25 cellular contexts compared by ENCODE assay signal in genomic region chr6:25334793-25335192, GRCh38. TPM values are rescaled to one million over a fixed set of nuclear protein-coding genes. Genes with fewer than 3 reads are reported as not detected.
DNase-seq lines count a peak whose midpoint lies in the region; ATAC-seq and TF ChIP-seq lines count a peak whose summit lies in the region.
"Had no signal": no experiment of that assay in that cellular context is flagged by ENCODE, and none has a peak within 500 bp of the region (broad histone marks: within the 10 kb centered on the region; RNA-seq: fewer than 3 reads in every experiment).

No MANE protein-coding gene starts in this region.

- POLR2A ChIA-PET in activated CD4-positive, alpha-beta T cell treated with anti-CD3 and anti-CD28 coated beads, Interleukin-2, amount 10 ng/mL, durations not matched to agents 7 days and 5 days (lab: Charles Lee): no interaction called here

- CTCF ChIA-PET in activated CD4-positive, alpha-beta T cell treated with anti-CD3 and anti-CD28 coated beads, Interleukin-2, amount 10 ng/mL, durations not matched to agents 7 days and 5 days (lab: Charles Lee): no interaction called here

- H4K20me1 ChIP-seq in Loucy (ENCODE audit: insufficient read depth, low read length, poor library complexity, severe bottlenecking): no peaks in the 10 kb centered on the region

- no peaks in the 10 kb centered on the region for H3K27me3 ChIP-seq in Loucy (ENCODE audit: insufficient read depth, low read length, poor library complexity, severe bottlenecking)
- H3K27me3 ChIP-seq in Peyer's patch: no peaks in the 10 kb centered on the region
- H3K27me3 ChIP-seq: esophagus squamous epithelium, transverse colon had no signal

- H2AFZ ChIP-seq in Loucy (ENCODE audit: low read length): no peak overlapping the region

- H3K9me3 Mint-ChIP-seq in activated CD4-positive, alpha-beta T cell treated with anti-CD3 and anti-CD28 coated beads, Interleukin-2, amount 10 ng/mL, durations not matched to agents 7 days and 5 days: no peaks in the 10 kb centered on the region
- H3K9me3 Mint-ChIP-seq: H9, mesothelial cell of epicardium, nephron had no signal

- DNase-seq in Peyer's patch (no peak), germinal center (ENCODE audit: low spot score) (no peak)
- no peak for DNase-seq in activated CD4-positive, alpha-beta T cell treated with anti-CD3 and anti-CD28 coated beads, Interleukin-2, amount 10 ng/mL, durations not matched to agents 7 days and 5 days
- no peak for DNase-seq in activated CD8-positive, alpha-beta memory T cell treated with anti-CD3 and anti-CD28 coated beads, Interleukin-2, amount 50 U/mL, for 4 hours
- DNase-seq: activated CD4-positive, alpha-beta T cell treated with anti-CD3 and anti-CD28 coated beads, Interleukin-2, amount 50 U/mL, for 4 hours; activated T-cell treated with anti-CD3 and anti-CD28 coated beads for 4 hours; AML-193; amniotic stem cell; central memory CD4-positive, alpha-beta T cell; DND-41; effector memory CD4-positive, alpha-beta T cell; esophagus squamous epithelium; H9; NCI-H1105; NCI-H510A treated with DMSO at 0.1 percent for 48 hours; stimulated activated naive CD4-positive, alpha-beta T cell treated with Interleukin-2 at 50 U/mL for 16 hours; SW 1271; transverse colon had no signal

- TF ChIP-seq CTCF in Loucy (conservative IDR thresholded peaks at IDR 0.05; ENCODE audit: low read length) (no peak), Peyer's patch (IDR thresholded peaks at IDR 0.05) (no peak)

- H3K4me1 Mint-ChIP-seq in activated CD4-positive, alpha-beta T cell treated with anti-CD3 and anti-CD28 coated beads, Interleukin-2, amount 10 ng/mL, durations not matched to agents 7 days and 5 days: no peaks in the 10 kb centered on the region

- H3K4me1 ChIP-seq in Loucy (ENCODE audit: insufficient read depth, low read length, poor library complexity, severe bottlenecking) (peaks cover 27% of the 10 kb centered on the region), Peyer's patch (peaks cover 0 to 51% (median 3%) of the 10 kb centered on the region in 4 donors)

- no peaks in the 10 kb centered on the region for H3K27me3 Mint-ChIP-seq in activated CD4-positive, alpha-beta T cell treated with anti-CD3 and anti-CD28 coated beads, Interleukin-2, amount 10 ng/mL, durations not matched to agents 7 days and 5 days

- TF ChIP-seq POLR2A in Peyer's patch (IDR thresholded peaks at IDR 0.05): no peak

- no peak overlapping the region for H3K27ac ChIP-seq in Peyer's patch
- H3K27ac ChIP-seq: esophagus squamous epithelium, transverse colon had no signal

- H3K79me2 ChIP-seq in Loucy (ENCODE audit: insufficient read depth, low read length): peaks cover 17% of the 10 kb centered on the region

- H3K9me2 ChIP-seq in Loucy (replicated peaks; ENCODE audit: low read depth, low read length): no peaks in the 10 kb centered on the region

- H3K9me3 ChIP-seq in Loucy (ENCODE audit: insufficient read depth, low read depth, low read length): no peaks in the 10 kb centered on the region
- no peaks in the 10 kb centered on the region for H3K9me3 ChIP-seq in Peyer's patch
- H3K9me3 ChIP-seq: esophagus squamous epithelium, transverse colon had no signal

- H3F3A ChIP-seq in Loucy (ENCODE audit: low read depth): no peaks in the 10 kb centered on the region

- no peak overlapping the region for H3K4me3 Mint-ChIP-seq in activated CD4-positive, alpha-beta T cell treated with anti-CD3 and anti-CD28 coated beads, Interleukin-2, amount 10 ng/mL, durations not matched to agents 7 days and 5 days
- H3K4me3 Mint-ChIP-seq: H9, mesothelial cell of epicardium, nephron had no signal

- ATAC-seq in GM18907 (IDR thresholded peaks at IDR 0.05; ENCODE audit: unreplicated experiment) (peak; percentile 70), HG02588 (IDR thresholded peaks at IDR 0.05; ENCODE audit: unreplicated experiment) (peak; percentile 46)
- ATAC-seq: left lobe of liver, Right ventricle myocardium inferior had no signal

- H3K4me2 ChIP-seq in Loucy (ENCODE audit: low read depth, low read length, poor library complexity, severe bottlenecking): peak overlapping the region; percentile 2

- no peak overlapping the region for H3K27ac Mint-ChIP-seq in activated CD4-positive, alpha-beta T cell treated with anti-CD3 and anti-CD28 coated beads, Interleukin-2, amount 10 ng/mL, durations not matched to agents 7 days and 5 days
- H3K27ac Mint-ChIP-seq: mesothelial cell of epicardium, nephron had no signal

- H3K4me3 ChIP-seq in Loucy (ENCODE audit: low read length, poor library complexity, severe bottlenecking): no peak overlapping the region
- no peak overlapping the region for H3K4me3 ChIP-seq in Peyer's patch
- H3K4me3 ChIP-seq: esophagus squamous epithelium, transverse colon had no signal

- no peaks in the 10 kb centered on the region for H3K36me3 Mint-ChIP-seq in activated CD4-positive, alpha-beta T cell treated with anti-CD3 and anti-CD28 coated beads, Interleukin-2, amount 10 ng/mL, durations not matched to agents 7 days and 5 days (ENCODE audit: low read depth)
- H3K36me3 Mint-ChIP-seq: mesothelial cell of epicardium had no signal

- H3K9ac ChIP-seq in Loucy (ENCODE audit: low read depth, low read length, poor library complexity, severe bottlenecking): no peak overlapping the region

- no peaks in the 10 kb centered on the region for H3K36me3 ChIP-seq in Loucy (ENCODE audit: insufficient read depth, low read length)
- no peaks in the 10 kb centered on the region for H3K36me3 ChIP-seq in Peyer's patch
- H3K36me3 ChIP-seq: esophagus squamous epithelium, transverse colon had no signal

RNA-seq across cellular contexts. Expression of gene CARMIL1, which starts 55.6 kb away (rescaled TPM):
- 100 to 1,000 TPM in 1 of 4 donors, 10 to 100 TPM in 3; 75.1 to 107 (median 85.7) TPM for total RNA-seq in Peyer's patch
- total RNA-seq in activated CD4-positive, alpha-beta T cell treated with anti-CD3 and anti-CD28 coated beads, Interleukin-2, amount 10 ng/mL, durations not matched to agents 7 days and 5 days: 1 to 10 TPM; 5.0 to 5.4 TPM

Comparison
In these comparisons a context has a peak if more than half of its experiments do, and no peak if none do; other contexts are left out.
1. RNA of gene CARMIL1, which starts 55.6 kb away (total RNA-seq): 75.1 to 107 TPM in Peyer's patch; 5.0 to 5.4 TPM in activated CD4-positive, alpha-beta T cell treated with anti-CD3 and anti-CD28 coated beads, Interleukin-2, amount 10 ng/mL, durations not matched to agents 7 days and 5 days; every median in the first group is over 10 times any median in the second.